ENCODE assay signal across 1 cellular context in the genomic region with DNA sequence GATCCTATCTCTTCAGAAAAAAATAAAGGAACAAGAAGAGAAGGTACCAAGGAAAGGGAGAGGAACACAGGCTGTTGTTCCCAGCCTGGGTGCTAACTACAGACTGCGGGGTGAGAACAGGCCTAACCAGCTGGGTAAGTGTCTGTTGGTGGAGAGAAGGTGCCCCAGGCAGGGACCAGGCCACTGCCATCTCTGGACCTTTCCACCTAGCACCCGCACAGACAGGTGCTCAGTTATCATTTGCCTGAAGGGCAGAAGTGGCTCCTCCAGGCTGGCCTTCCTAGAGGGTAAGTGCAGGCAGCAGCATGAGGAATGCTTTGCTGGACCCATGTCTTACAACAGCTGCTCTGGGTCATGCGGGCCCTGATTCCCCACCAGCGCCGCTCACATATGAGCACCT.
TF ChIP-seq lines count a peak whose summit lies in the region.

No MANE protein-coding gene starts in this region.

TF ChIP-seq in IMR-90, 13 proteins besides CTCF, POLR2A, EP300 and RAD21:
- TF ChIP-seq RCOR1 (IDR thresholded peaks at IDR 0.05; ENCODE audit: insufficient replicate concordance, low read length) (no peak), MAFK (IDR thresholded peaks at IDR 0.05; ENCODE audit: low read depth, low read length) (no peak), RFX5 (IDR thresholded peaks at IDR 0.05; ENCODE audit: low read depth, low read length) (no peak), NFE2L2 (IDR thresholded peaks at IDR 0.05; ENCODE audit: low read depth, low read length) (no peak), FOS (IDR thresholded peaks at IDR 0.05; ENCODE audit: low read depth, low read length) (no peak), SMC3 (IDR thresholded peaks at IDR 0.05; ENCODE audit: low read depth, low read length) (no peak), CEBPB (IDR thresholded peaks at IDR 0.05; ENCODE audit: low read depth, low read length) (no peak), MXI1 (IDR thresholded peaks at IDR 0.05; ENCODE audit: borderline replicate concordance, low read depth, low read length) (no peak), BHLHE40 (IDR thresholded peaks at IDR 0.05; ENCODE audit: low read depth, low read length) (no peak), CHD1 (IDR thresholded peaks at IDR 0.05; ENCODE audit: low read depth, low read length) (no peak), MAZ (IDR thresholded peaks at IDR 0.05; ENCODE audit: borderline replicate concordance, low read depth, low read length) (no peak)
- TF ChIP-seq, protein P1, sequence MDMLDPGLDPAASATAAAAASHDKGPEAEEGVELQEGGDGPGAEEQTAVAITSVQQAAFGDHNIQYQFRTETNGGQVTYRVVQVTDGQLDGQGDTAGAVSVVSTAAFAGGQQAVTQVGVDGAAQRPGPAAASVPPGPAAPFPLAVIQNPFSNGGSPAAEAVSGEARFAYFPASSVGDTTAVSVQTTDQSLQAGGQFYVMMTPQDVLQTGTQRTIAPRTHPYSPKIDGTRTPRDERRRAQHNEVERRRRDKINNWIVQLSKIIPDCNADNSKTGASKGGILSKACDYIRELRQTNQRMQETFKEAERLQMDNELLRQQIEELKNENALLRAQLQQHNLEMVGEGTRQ (IDR thresholded peaks at IDR 0.05; ENCODE audit: low read depth, low read length) = no peak
- TF ChIP-seq, protein P2, sequence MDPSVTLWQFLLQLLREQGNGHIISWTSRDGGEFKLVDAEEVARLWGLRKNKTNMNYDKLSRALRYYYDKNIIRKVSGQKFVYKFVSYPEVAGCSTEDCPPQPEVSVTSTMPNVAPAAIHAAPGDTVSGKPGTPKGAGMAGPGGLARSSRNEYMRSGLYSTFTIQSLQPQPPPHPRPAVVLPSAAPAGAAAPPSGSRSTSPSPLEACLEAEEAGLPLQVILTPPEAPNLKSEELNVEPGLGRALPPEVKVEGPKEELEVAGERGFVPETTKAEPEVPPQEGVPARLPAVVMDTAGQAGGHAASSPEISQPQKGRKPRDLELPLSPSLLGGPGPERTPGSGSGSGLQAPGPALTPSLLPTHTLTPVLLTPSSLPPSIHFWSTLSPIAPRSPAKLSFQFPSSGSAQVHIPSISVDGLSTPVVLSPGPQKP (IDR thresholded peaks at IDR 0.05; ENCODE audit: borderline replicate concordance, low read depth, low read length) = no peak
